ENCODE assay signal across 6 cellular contexts in the genomic region with DNA sequence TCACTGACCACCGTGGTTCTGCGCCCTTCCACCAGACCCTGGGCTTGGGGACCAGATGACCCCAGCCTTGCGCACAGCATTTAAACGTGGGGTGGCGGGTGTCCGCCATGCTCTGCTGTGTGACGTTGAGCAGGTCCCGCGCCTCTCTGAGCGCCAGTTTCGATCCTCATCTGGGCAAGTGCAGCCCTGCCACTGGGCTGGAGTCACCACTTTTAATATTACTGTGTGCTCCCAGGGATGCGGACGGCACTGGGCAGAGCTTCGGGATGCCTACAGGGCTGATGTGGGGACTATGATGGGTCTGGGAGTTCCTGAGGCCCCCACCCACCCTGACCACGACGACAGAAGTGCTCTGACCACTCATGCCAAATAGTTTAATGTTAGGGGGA. TPM values are rescaled to one million over a fixed set of nuclear protein-coding genes. Genes with fewer than 3 reads are reported as not detected.
DNase-seq lines count a peak whose midpoint lies in the region; ATAC-seq and TF ChIP-seq lines count a peak whose summit lies in the region.

No MANE protein-coding gene starts in this region.

- H3F3A ChIP-seq in Loucy (ENCODE audit: low read depth), result no peaks in the 10 kb centered on the region

- peaks cover 20% of the 10 kb centered on the region; the same call in 1 of the 2 replicates for H3K79me2 ChIP-seq in Loucy (ENCODE audit: insufficient read depth, low read length)

- no peaks in the 10 kb centered on the region for H3K36me3 ChIP-seq in Loucy (ENCODE audit: insufficient read depth, low read length)

- no peaks in the 10 kb centered on the region for H3K27me3 ChIP-seq in Loucy (ENCODE audit: insufficient read depth, low read length, poor library complexity, severe bottlenecking)

- DNase-seq in effector memory CD8-positive, alpha-beta T cell, result no peak
- DNase-seq in skeletal muscle cell (ENCODE audit: low read depth) (no peak), GM13976 (ENCODE audit: low spot score) (no peak), mucosa of gallbladder (ENCODE audit: low spot score) (no peak)

- H2AFZ ChIP-seq in Loucy (ENCODE audit: low read length), result no peak overlapping the region

- H3K4me2 ChIP-seq in Loucy (ENCODE audit: low read depth, low read length, poor library complexity, severe bottlenecking), result peak overlapping the region; percentile 86

- H4K20me1 ChIP-seq in Loucy (ENCODE audit: insufficient read depth, low read length, poor library complexity, severe bottlenecking), result peaks cover 3% of the 10 kb centered on the region

- no peaks in the 10 kb centered on the region for H3K9me3 ChIP-seq in Loucy (ENCODE audit: insufficient read depth, low read depth, low read length)

- peaks cover 4% of the 10 kb centered on the region for H3K36me3 Mint-ChIP-seq in effector memory CD8-positive, alpha-beta T cell (ENCODE audit: insufficient read depth)

- no peaks in the 10 kb centered on the region for H3K9me3 Mint-ChIP-seq in effector memory CD8-positive, alpha-beta T cell

- H3K9me2 ChIP-seq in Loucy (replicated peaks; ENCODE audit: low read depth, low read length), result no peaks in the 10 kb centered on the region

- no peak for ATAC-seq in effector memory CD8-positive, alpha-beta T cell (replicated peaks)
- ATAC-seq in GM21528 (IDR thresholded peaks at IDR 0.05; ENCODE audit: low FRiP score, unreplicated experiment), result no peak

- H3K4me3 Mint-ChIP-seq in effector memory CD8-positive, alpha-beta T cell, result peak overlapping the region; percentile 89 to 90

- TF ChIP-seq CTCF in Loucy (conservative IDR thresholded peaks at IDR 0.05; ENCODE audit: low read length), result peak; percentile 25; the same call in 1 of the 2 replicates
- TF ChIP-seq CTCF in GM13976 (IDR thresholded peaks at IDR 0.05; ENCODE audit: borderline replicate concordance, control extremely low read depth, extremely low read depth, insufficient read depth, missing control alignments), result no peak

- H3K4me3 ChIP-seq in Loucy (ENCODE audit: low read length, poor library complexity, severe bottlenecking), result peak overlapping the region; percentile 78
- H3K4me3 ChIP-seq in skeletal muscle cell (ENCODE audit: low read depth, low read length), result peak overlapping the region; percentile 74

- H3K4me1 Mint-ChIP-seq in effector memory CD8-positive, alpha-beta T cell (ENCODE audit: low read depth in 2 of 2), result peaks cover 10 to 12% of the 10 kb centered on the region in 2 donors

- peak overlapping the region; percentile 71 for H3K9ac ChIP-seq in Loucy (ENCODE audit: low read depth, low read length, poor library complexity, severe bottlenecking)

- peaks cover 27% of the 10 kb centered on the region for H3K4me1 ChIP-seq in Loucy (ENCODE audit: insufficient read depth, low read length, poor library complexity, severe bottlenecking)

- in situ Hi-C loops in GM13976 (cut with MboI; ENCODE audit: low sequenced_read_pairs, unreplicated experiment), result loop anchor here (10.0 kb wide), 1 partner anchor 74 kb away; no protein-coding TSS in a partner anchor

- peak overlapping the region; percentile 84 to 91 for H3K27ac Mint-ChIP-seq in effector memory CD8-positive, alpha-beta T cell

- H3K27me3 Mint-ChIP-seq in effector memory CD8-positive, alpha-beta T cell, result no peaks in the 10 kb centered on the region

RNA-seq across cellular contexts. Expression of gene NUDT8, which starts 1.2 kb away (rescaled TPM):
- 17.8 TPM for total RNA-seq in mucosa of gallbladder

RNA-seq across cellular contexts. Expression of gene TBX10, which starts 8.6 kb away (rescaled TPM):
- 0.14 TPM for total RNA-seq in mucosa of gallbladder

RNA-seq across cellular contexts. Expression of gene ACY3, which starts 19.6 kb away (rescaled TPM):
- 16.0 TPM for total RNA-seq in mucosa of gallbladder

RNA-seq across cellular contexts. Expression of gene NDUFV1, which starts 24.2 kb away (rescaled TPM):
- total RNA-seq in mucosa of gallbladder, result 202 TPM

RNA-seq across cellular contexts. Expression of gene ALDH3B2, which starts 43.5 kb away (rescaled TPM):
- total RNA-seq in mucosa of gallbladder, result 0.63 TPM
